1 cellular context compared by ENCODE assay signal in the genomic region with DNA sequence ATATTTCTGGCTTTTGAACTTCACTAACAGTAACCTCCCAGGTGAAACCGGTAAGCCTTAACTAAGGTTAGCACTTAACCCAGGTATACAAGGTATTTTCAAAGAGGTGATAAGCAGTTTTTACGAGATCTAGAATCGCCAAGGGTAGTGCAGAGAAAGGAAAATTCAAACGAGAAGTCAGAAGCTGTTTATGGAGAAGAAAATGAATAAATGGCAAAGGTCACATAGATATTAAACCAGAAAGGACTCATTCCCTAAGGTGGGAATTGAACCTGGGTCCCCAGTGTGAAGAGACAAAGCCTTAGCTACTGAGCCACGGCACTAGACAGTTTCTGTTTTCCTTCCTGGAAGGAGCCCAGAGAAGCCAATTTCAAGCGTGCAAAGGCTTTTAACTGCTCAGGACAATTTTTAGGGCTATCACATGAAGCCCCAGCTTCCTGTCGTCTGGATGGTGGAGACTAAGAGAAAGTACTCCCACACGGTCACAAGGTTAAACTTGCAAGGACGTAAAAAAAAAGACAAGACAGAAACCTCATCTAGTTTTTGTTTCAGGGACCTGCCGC.
TF ChIP-seq lines count a peak whose summit lies in the region.

No MANE protein-coding gene starts in this region.

TF ChIP-seq in K562, 482 proteins besides CTCF, POLR2A, EP300 and RAD21 (continues in another document):
- TF ChIP-seq ZNF766 (CRISPR knock-in tag; conservative IDR thresholded peaks at IDR 0.05) (0 out of 2 replicates have a peak, but pooled peaks have one; percentile 65), CHD1 (IDR thresholded peaks at IDR 0.05; ENCODE audit: low read length) (no peak), ELF4 (CRISPR knock-in tag; IDR thresholded peaks at IDR 0.05) (no peak), XRCC5 (IDR thresholded peaks at IDR 0.05; ENCODE audit: low read depth, low read length) (no peak), RBM15 (IDR thresholded peaks at IDR 0.05; ENCODE audit: insufficient read depth, low read length) (no peak), FOXJ2 (tag; IDR thresholded peaks at IDR 0.05) (no peak), PTBP1 (IDR thresholded peaks at IDR 0.05; ENCODE audit: low read depth, low read length) (no peak), TRIM28 (IDR thresholded peaks at IDR 0.05) (no peak), BACH1 (tag; IDR thresholded peaks at IDR 0.05) (no peak), NCOA4 (IDR thresholded peaks at IDR 0.05; ENCODE audit: partially characterized antibody) (no peak), ZNF551 (CRISPR knock-in tag; IDR thresholded peaks at IDR 0.05) (no peak), RBM34 (IDR thresholded peaks at IDR 0.05; ENCODE audit: borderline replicate concordance, insufficient read depth, low read length) (no peak), RBM25 (IDR thresholded peaks at IDR 0.05; ENCODE audit: low read depth, low read length, severe bottlenecking) (no peak), MTA2 (IDR thresholded peaks at IDR 0.05; ENCODE audit: low read depth) (no peak), POLR3G (IDR thresholded peaks at IDR 0.05; ENCODE audit: extremely low read depth, insufficient read length, insufficient replicate concordance) (peak; percentile 20), FUS (optimal IDR thresholded peaks at IDR 0.05; ENCODE audit: low read depth, low read length) (no peak), KLF13 (tag; IDR thresholded peaks at IDR 0.05; ENCODE audit: borderline replicate concordance, low read depth) (peak; percentile 22; the same call in 1 of the 2 replicates), MNT (conservative IDR thresholded peaks at IDR 0.05) (no peak), WHSC1 (IDR thresholded peaks at IDR 0.05; ENCODE audit: low read length) (no peak), ZNF224 (CRISPR knock-in tag; IDR thresholded peaks at IDR 0.05) (no peak), ILF3 (IDR thresholded peaks at IDR 0.05; ENCODE audit: borderline replicate concordance) (no peak), KLF10 (CRISPR knock-in tag; IDR thresholded peaks at IDR 0.05) (no peak), MCM3 (IDR thresholded peaks at IDR 0.05) (no peak), SOX6 (IDR thresholded peaks at IDR 0.05) (peak; percentile 51; the same call in 1 of the 2 replicates), PRPF4 (IDR thresholded peaks at IDR 0.05; ENCODE audit: insufficient read depth, low read depth, low read length, poor library complexity, severe bottlenecking) (no peak), MED1 (CRISPR knock-in tag; IDR thresholded peaks at IDR 0.05; ENCODE audit: borderline replicate concordance) (no peak), ETV5 (CRISPR knock-in tag; IDR thresholded peaks at IDR 0.05; ENCODE audit: low read depth) (peak; percentile 56; the same call in 1 of the 2 replicates), HNRNPLL (IDR thresholded peaks at IDR 0.05; ENCODE audit: low read depth, low read length, poor library complexity, severe bottlenecking) (no peak), PTTG1 (tag; IDR thresholded peaks at IDR 0.05; ENCODE audit: low read depth) (no peak), HMGN3 (IDR thresholded peaks at IDR 0.05; ENCODE audit: borderline replicate concordance, extremely low read depth, insufficient read length, low read depth, low read length) (no peak), MTA3 (IDR thresholded peaks at IDR 0.05; ENCODE audit: borderline replicate concordance) (0 out of 2 replicates have a peak, but pooled peaks have one; percentile 30), SIX5 (IDR thresholded peaks at IDR 0.05; ENCODE audit: borderline replicate concordance in 1 of 2, insufficient read depth in 1 of 2, low read depth in 1 of 2, low read length in 2 of 2) (no peak), NCOA2 (IDR thresholded peaks at IDR 0.05; ENCODE audit: partially characterized antibody in 2 of 2) (no peak), NR1H2 (CRISPR knock-in tag; IDR thresholded peaks at IDR 0.05) (no peak), HNRNPK (IDR thresholded peaks at IDR 0.05; ENCODE audit: low read depth, low read length, poor library complexity, severe bottlenecking) (no peak), HIVEP1 (CRISPR knock-in tag; IDR thresholded peaks at IDR 0.05) (no peak), RFX5 (IDR thresholded peaks at IDR 0.05; ENCODE audit: low read depth, low read length) (no peak), CAMTA2 (CRISPR knock-in tag; conservative IDR thresholded peaks at IDR 0.05) (no peak), MYC (IDR thresholded peaks at IDR 0.05; ENCODE audit: low read depth, low read length) (no peak), MYC (CRISPR knock-in tag; IDR thresholded peaks at IDR 0.05; ENCODE audit: borderline replicate concordance, low read depth) (no peak), LCOR (CRISPR knock-in tag; IDR thresholded peaks at IDR 0.05) (no peak), ZNF444 (CRISPR knock-in tag; IDR thresholded peaks at IDR 0.05) (no peak), ZNF707 (CRISPR knock-in tag; conservative IDR thresholded peaks at IDR 0.05) (no peak)
- TF ChIP-seq, protein P1, sequence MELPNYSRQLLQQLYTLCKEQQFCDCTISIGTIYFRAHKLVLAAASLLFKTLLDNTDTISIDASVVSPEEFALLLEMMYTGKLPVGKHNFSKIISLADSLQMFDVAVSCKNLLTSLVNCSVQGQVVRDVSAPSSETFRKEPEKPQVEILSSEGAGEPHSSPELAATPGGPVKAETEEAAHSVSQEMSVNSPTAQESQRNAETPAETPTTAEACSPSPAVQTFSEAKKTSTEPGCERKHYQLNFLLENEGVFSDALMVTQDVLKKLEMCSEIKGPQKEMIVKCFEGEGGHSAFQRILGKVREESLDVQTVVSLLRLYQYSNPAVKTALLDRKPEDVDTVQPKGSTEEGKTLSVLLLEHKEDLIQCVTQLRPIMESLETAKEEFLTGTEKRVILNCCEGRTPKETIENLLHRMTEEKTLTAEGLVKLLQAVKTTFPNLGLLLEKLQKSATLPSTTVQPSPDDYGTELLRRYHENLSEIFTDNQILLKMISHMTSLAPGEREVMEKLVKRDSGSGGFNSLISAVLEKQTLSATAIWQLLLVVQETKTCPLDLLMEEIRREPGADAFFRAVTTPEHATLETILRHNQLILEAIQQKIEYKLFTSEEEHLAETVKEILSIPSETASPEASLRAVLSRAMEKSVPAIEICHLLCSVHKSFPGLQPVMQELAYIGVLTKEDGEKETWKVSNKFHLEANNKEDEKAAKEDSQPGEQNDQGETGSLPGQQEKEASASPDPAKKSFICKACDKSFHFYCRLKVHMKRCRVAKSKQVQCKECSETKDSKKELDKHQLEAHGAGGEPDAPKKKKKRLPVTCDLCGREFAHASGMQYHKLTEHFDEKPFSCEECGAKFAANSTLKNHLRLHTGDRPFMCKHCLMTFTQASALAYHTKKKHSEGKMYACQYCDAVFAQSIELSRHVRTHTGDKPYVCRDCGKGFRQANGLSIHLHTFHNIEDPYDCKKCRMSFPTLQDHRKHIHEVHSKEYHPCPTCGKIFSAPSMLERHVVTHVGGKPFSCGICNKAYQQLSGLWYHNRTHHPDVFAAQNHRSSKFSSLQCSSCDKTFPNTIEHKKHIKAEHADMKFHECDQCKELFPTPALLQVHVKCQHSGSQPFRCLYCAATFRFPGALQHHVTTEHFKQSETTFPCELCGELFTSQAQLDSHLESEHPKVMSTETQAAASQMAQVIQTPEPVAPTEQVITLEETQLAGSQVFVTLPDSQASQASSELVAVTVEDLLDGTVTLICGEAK (IDR thresholded peaks at IDR 0.05), result peak; percentile 72
- TF ChIP-seq, protein P1 (CRISPR knock-in tag; IDR thresholded peaks at IDR 0.05), result no peak
- TF ChIP-seq, protein P2, sequence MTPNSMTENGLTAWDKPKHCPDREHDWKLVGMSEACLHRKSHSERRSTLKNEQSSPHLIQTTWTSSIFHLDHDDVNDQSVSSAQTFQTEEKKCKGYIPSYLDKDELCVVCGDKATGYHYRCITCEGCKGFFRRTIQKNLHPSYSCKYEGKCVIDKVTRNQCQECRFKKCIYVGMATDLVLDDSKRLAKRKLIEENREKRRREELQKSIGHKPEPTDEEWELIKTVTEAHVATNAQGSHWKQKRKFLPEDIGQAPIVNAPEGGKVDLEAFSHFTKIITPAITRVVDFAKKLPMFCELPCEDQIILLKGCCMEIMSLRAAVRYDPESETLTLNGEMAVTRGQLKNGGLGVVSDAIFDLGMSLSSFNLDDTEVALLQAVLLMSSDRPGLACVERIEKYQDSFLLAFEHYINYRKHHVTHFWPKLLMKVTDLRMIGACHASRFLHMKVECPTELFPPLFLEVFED (CRISPR knock-in tag; conservative IDR thresholded peaks at IDR 0.05), result 0 out of 2 replicates have a peak, but pooled peaks have one; percentile 15
- TF ChIP-seq, protein P3, sequence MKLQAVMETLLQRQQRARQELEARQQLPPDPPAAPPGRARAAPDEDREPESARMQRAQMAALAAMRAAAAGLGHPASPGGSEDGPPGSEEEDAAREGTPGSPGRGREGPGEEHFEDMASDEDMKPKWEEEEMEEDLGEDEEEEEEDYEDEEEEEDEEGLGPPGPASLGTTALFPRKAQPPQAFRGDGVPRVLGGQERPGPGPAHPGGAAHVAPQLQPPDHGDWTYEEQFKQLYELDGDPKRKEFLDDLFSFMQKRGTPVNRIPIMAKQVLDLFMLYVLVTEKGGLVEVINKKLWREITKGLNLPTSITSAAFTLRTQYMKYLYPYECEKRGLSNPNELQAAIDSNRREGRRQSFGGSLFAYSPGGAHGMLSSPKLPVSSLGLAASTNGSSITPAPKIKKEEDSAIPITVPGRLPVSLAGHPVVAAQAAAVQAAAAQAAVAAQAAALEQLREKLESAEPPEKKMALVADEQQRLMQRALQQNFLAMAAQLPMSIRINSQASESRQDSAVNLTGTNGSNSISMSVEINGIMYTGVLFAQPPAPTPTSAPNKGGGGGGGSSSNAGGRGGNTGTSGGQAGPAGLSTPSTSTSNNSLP (IDR thresholded peaks at IDR 0.05; ENCODE audit: borderline replicate concordance, low read depth, low read length), result no peak
- TF ChIP-seq, protein P4, sequence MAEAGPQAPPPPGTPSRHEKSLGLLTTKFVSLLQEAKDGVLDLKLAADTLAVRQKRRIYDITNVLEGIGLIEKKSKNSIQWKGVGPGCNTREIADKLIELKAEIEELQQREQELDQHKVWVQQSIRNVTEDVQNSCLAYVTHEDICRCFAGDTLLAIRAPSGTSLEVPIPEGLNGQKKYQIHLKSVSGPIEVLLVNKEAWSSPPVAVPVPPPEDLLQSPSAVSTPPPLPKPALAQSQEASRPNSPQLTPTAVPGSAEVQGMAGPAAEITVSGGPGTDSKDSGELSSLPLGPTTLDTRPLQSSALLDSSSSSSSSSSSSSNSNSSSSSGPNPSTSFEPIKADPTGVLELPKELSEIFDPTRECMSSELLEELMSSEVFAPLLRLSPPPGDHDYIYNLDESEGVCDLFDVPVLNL (CRISPR knock-in tag; IDR thresholded peaks at IDR 0.05; ENCODE audit: low read depth), result no peak
- TF ChIP-seq, protein P5, sequence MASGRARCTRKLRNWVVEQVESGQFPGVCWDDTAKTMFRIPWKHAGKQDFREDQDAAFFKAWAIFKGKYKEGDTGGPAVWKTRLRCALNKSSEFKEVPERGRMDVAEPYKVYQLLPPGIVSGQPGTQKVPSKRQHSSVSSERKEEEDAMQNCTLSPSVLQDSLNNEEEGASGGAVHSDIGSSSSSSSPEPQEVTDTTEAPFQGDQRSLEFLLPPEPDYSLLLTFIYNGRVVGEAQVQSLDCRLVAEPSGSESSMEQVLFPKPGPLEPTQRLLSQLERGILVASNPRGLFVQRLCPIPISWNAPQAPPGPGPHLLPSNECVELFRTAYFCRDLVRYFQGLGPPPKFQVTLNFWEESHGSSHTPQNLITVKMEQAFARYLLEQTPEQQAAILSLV (tag; IDR thresholded peaks at IDR 0.05), result no peak
